In the genomic region with DNA sequence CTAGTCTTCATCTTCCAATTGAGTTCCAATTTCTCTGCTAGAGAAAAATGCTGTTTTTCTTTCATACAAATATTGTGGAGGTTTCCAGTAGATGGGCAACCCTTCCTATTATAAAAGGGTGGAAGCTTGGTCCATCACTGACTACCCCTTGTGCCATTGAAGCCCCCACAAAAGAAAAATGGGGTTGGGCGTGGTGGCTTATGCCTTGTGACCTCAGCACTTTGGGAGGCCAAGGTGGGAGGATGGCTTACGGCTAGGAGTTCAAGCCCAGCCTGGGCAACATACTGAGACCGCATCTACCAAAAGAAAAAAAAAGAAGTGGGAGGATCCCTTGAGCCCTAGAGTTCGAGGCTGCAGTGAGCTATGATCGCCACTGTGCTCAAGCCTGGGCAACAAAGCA, we compare ENCODE assay signal across 23 cellular contexts.
"Had no signal": no experiment of that assay in that cellular context is flagged by ENCODE, and none has a peak within 500 bp of the region (broad histone marks: within the 10 kb centered on the region; RNA-seq: fewer than 3 reads in every experiment).

No MANE protein-coding gene starts in this region.

- H3K27ac ChIP-seq: coronary artery, epithelial cell of prostate, esophagus squamous epithelium, gastrocnemius medialis, lower lobe of right lung had no signal

- ATAC-seq: esophagus mucosa, gastrocnemius medialis, heart right ventricle, left colon, left lobe of liver, left ventricle myocardium superior, lower lobe of right lung had no signal

- H3K4me3 Mint-ChIP-seq: central memory CD8-positive, alpha-beta T cell had no signal

- H3K4me3 ChIP-seq: coronary artery, dorsolateral prefrontal cortex, esophagus squamous epithelium, gastrocnemius medialis, heart right ventricle, lower lobe of right lung had no signal

- H3K9me3 Mint-ChIP-seq: central memory CD8-positive, alpha-beta T cell had no signal

- H3K4me1 Mint-ChIP-seq: central memory CD8-positive, alpha-beta T cell had no signal

- DNase-seq: cerebellar nuclear complex; dermis blood vessel endothelial cell; dorsolateral prefrontal cortex; effector CD4-positive, alpha-beta T cell; effector memory CD4-positive, alpha-beta T cell; erythroblast; esophagus squamous epithelium; foreskin fibroblast; foreskin melanocyte; gastrocnemius medialis; glutamatergic neuron; heart right ventricle; hippocampal formation; left colon; left ventricle myocardium superior; lower lobe of right lung; mesenchymal stem cell; midbrain had no signal

- H3K9me3 ChIP-seq: esophagus squamous epithelium, gastrocnemius medialis, heart right ventricle, lower lobe of right lung had no signal

- H3K27me3 Mint-ChIP-seq: central memory CD8-positive, alpha-beta T cell had no signal
